ENCODE assay signal across 8 cellular contexts in genomic region chr1:55214903-55215193, GRCh38. TPM values are rescaled to one million over a fixed set of nuclear protein-coding genes. Genes with fewer than 3 reads are reported as not detected.
A peak's percentile ranks its signal among the peaks of the same experiment; 100 is the strongest.
DNase-seq lines count a peak whose midpoint lies in the region; ATAC-seq, FAIRE-seq and TF ChIP-seq lines count a peak whose summit lies in the region.

No MANE protein-coding gene starts in this region.

- TF ChIP-seq POLR2A in GM12892 (IDR thresholded peaks at IDR 0.05; ENCODE audit: low read depth, low read length) = no peak

- DNase-seq in G401 (ENCODE audit: low spot score) (peak; percentile 56), HL-60 (ENCODE audit: low read depth in 1 of 2, low spot score in 1 of 2) (peak in 1 of 2 experiments; percentile 24), glomerular visceral epithelial cell (ENCODE audit: extremely low spot score) (peak; percentile 47), nucleus accumbens (lab: John Stamatoyannopoulos, UW) (peak in 39 of 56 donors; percentile 9 to 80 (median 59)), GM12892 (ENCODE audit: insufficient read length) (no peak), A172 (ENCODE audit: low spot score) (no peak)
- peak; percentile 16 for DNase-seq in activated T-cell treated with anti-CD3 and anti-CD28 coated beads, Interleukin-2, amount 50 U/mL, for 4 hours

- no peaks in the 10 kb centered on the region for H3K36me3 Mint-ChIP-seq in activated T-cell treated with anti-CD3 and anti-CD28 coated beads, Interleukin-2, amount 50 U/mL, for 4 hours (ENCODE audit: insufficient read depth)

- H3K27me3 ChIP-seq in HL-60 (ENCODE audit: insufficient read depth, poor library complexity, severe bottlenecking) = no peaks in the 10 kb centered on the region

- H3K9me3 Mint-ChIP-seq in activated T-cell treated with anti-CD3 and anti-CD28 coated beads, Interleukin-2, amount 50 U/mL, for 4 hours = no peaks in the 10 kb centered on the region

- H3K27me3 Mint-ChIP-seq in activated T-cell treated with anti-CD3 and anti-CD28 coated beads, Interleukin-2, amount 50 U/mL, for 4 hours (ENCODE audit: low read depth) = no peaks in the 10 kb centered on the region

- no peak for FAIRE-seq in GM12892 (lab: Jason Lieb, UNC)

- in situ Hi-C loops in G401 (cut with HindIII; ENCODE audit: low sequenced_read_pairs) = no loop called here

- H3K4me3 ChIP-seq in HL-60 (replicated peaks; ENCODE audit: insufficient read depth, low read length) = peak overlapping the region; percentile 89

- peak overlapping the region; percentile 80 for H3K27ac ChIP-seq in HL-60 (replicated peaks)

- H3K4me1 Mint-ChIP-seq in activated T-cell treated with anti-CD3 and anti-CD28 coated beads, Interleukin-2, amount 50 U/mL, for 4 hours (ENCODE audit: low read depth) = peaks cover 71% of the 10 kb centered on the region

- ATAC-seq in GM21423 (IDR thresholded peaks at IDR 0.05; ENCODE audit: unreplicated experiment) = peak; percentile 13
- peak; percentile 27 to 31 for ATAC-seq in activated T-cell treated with anti-CD3 and anti-CD28 coated beads, Interleukin-2, amount 50 U/mL, for 4 hours

- TF ChIP-seq CTCF in HL-60 (IDR thresholded peaks at IDR 0.05; ENCODE audit: insufficient read depth, low read length) = no peak

- H3K4me3 Mint-ChIP-seq in activated T-cell treated with anti-CD3 and anti-CD28 coated beads, Interleukin-2, amount 50 U/mL, for 4 hours = peak overlapping the region; percentile 96

RNA-seq across cellular contexts. Expression of gene USP24, which starts 0.3 kb away (rescaled TPM):
- 14.3 and 20.8 TPM in 2 replicates for total RNA-seq in G401 (2014; rRNA removed; shearing (Covaris generic))
- 10 to 100 TPM; 42.1 to 44.0 (median 43.9) TPM for total RNA-seq in activated T-cell treated with anti-CD3 and anti-CD28 coated beads, Interleukin-2, amount 50 U/mL, for 4 hours
- polyA plus RNA-seq in GM12892 (2012; ENCODE audit: missing spikeins) = 15.8 TPM
- total RNA-seq in A172 (2014; rRNA removed; shearing (Covaris generic)) = 20.6 and 22.1 TPM in 2 replicates

Comparison
In these comparisons a context has a peak if more than half of its experiments do, and no peak if none do; other contexts are left out.
1. DNase-seq: peak in G401 (single experiment), activated T-cell treated with anti-CD3 and anti-CD28 coated beads, Interleukin-2, amount 50 U/mL, for 4 hours (single experiment), glomerular visceral epithelial cell (single experiment) and nucleus accumbens (39 of 56); none in GM12892 (single experiment) and A172 (single experiment).